16 cellular contexts compared by ENCODE assay signal in the genomic region with DNA sequence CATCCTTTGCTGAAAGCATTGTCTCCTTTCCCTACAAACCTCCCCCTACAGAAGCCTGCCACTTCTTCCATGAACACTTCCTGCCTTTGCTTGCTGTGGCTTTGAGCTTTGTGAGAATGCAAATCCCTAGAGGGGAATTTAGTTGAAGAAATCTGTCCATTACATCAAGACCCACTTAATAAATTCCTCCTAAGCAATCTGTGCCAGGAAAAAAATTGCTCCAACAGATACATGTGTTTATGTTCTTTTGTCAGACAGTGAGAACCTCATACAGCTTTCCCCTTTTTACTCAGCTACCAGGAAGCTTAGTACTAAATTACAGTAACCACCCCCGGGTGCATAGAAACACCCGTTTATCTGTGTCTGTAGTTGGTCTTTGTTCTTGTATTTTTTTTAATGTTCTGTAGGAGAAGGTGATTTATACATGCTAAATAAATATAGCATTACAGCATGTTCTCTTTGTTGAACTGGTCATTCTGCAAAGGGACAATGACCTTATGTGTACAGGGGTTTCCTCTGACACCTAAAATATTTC. TPM values are rescaled to one million over a fixed set of nuclear protein-coding genes. Genes with fewer than 3 reads are reported as not detected.
DNase-seq lines count a peak whose midpoint lies in the region; ATAC-seq and TF ChIP-seq lines count a peak whose summit lies in the region.
"Had no signal": no experiment of that assay in that cellular context is flagged by ENCODE, and none has a peak within 500 bp of the region (broad histone marks: within the 10 kb centered on the region; RNA-seq: fewer than 3 reads in every experiment).

No MANE protein-coding gene starts in this region.

- no peaks in the 10 kb centered on the region for H3K9me3 ChIP-seq in mucosa of descending colon
- no peaks in the 10 kb centered on the region for H3K9me3 ChIP-seq in tibial artery
- no peaks in the 10 kb centered on the region for H3K9me3 ChIP-seq in psoas muscle
- H3K9me3 ChIP-seq: thyroid gland had no signal

- H3K4me3 ChIP-seq in cardiac fibroblast (replicated peaks in 1 of 2; ENCODE audit: low read depth in 2 of 2, low read length in 2 of 2), result no peak overlapping the region
- no peak overlapping the region for H3K4me3 ChIP-seq in mucosa of descending colon
- H3K4me3 ChIP-seq in tibial artery, result no peak overlapping the region
- H3K4me3 ChIP-seq in psoas muscle, result no peak overlapping the region
- H3K4me3 ChIP-seq: lung, thyroid gland had no signal

- H3K4me1 ChIP-seq in mucosa of descending colon (ENCODE audit: low read depth) (no peaks in the 10 kb centered on the region), tibial artery (no peaks in the 10 kb centered on the region), psoas muscle (no peaks in the 10 kb centered on the region)
- H3K4me1 ChIP-seq: thyroid gland had no signal

- TF ChIP-seq CTCF in cardiac fibroblast (IDR thresholded peaks at IDR 0.05; ENCODE audit: low read depth, low read length), result no peak
- no peak for TF ChIP-seq CTCF in mucosa of descending colon (IDR thresholded peaks at IDR 0.05)
- no peak for TF ChIP-seq CTCF in tibial artery (IDR thresholded peaks at IDR 0.05)
- no peak for TF ChIP-seq CTCF in psoas muscle (IDR thresholded peaks at IDR 0.05)

- ATAC-seq in mucosa of descending colon, result peak; percentile 42
- no peak for ATAC-seq in psoas muscle

- H3K27ac ChIP-seq in tibial artery (no peak overlapping the region), psoas muscle (no peak overlapping the region)
- H3K27ac ChIP-seq: KMS-11, parathyroid adenoma, thyroid gland had no signal

- H3K27me3 ChIP-seq in tibial artery (no peaks in the 10 kb centered on the region), psoas muscle (ENCODE audit: insufficient read depth in 3 of 3, low read length in 2 of 3) (no peaks in the 10 kb centered on the region)
- H3K27me3 ChIP-seq: thyroid gland had no signal

- intact Hi-C loops in mucosa of descending colon (cut with DNase I, micrococcal nuclease) (no loop called here), tibial artery (cut with DNase I; ENCODE audit: low total_unique reads) (no loop called here), psoas muscle (cut with DNase I) (no loop called here)

- peak in 2 of 3 experiments; percentile 2 to 47 for DNase-seq in NCI-H1417 (lab: John Stamatoyannopoulos, UW)
- DNase-seq in NCI-H1417 treated with DMSO at 0.1 percent for 48 hours (lab: John Stamatoyannopoulos, UW), result no peak
- DNase-seq in EL, result peak; percentile 37
- DNase-seq in cardiac fibroblast (ENCODE audit: low read depth in 2 of 2), result peak; percentile 72 to 79
- DNase-seq in mucosa of descending colon, result no peak
- DNase-seq in tibial artery, result no peak
- no peak for DNase-seq in psoas muscle
- DNase-seq in NCI-H2227 treated with DMSO at 0.1 percent for 48 hours (lab: John Stamatoyannopoulos, UW), result no peak
- DNase-seq: 8988T; activated CD4-positive, alpha-beta T cell treated with anti-CD3 and anti-CD28 coated beads, Interleukin-2, amount 50 U/mL, for 4 hours; activated naive CD4-positive, alpha-beta T cell; T-helper 2 cell; thyroid gland had no signal

- no peaks in the 10 kb centered on the region for H3K36me3 ChIP-seq in mucosa of descending colon (ENCODE audit: low read depth)
- no peaks in the 10 kb centered on the region for H3K36me3 ChIP-seq in tibial artery
- no peaks in the 10 kb centered on the region for H3K36me3 ChIP-seq in psoas muscle (ENCODE audit: insufficient read depth in 1 of 2, low read depth in 1 of 2)
- H3K36me3 ChIP-seq: thyroid gland had no signal

- 37 to 49% (median 37%) methylated on average over 2 of the region's 2 CpGs for WGBS in psoas muscle, 3 donors

RNA-seq across cellular contexts. Expression of gene SH3TC2, which starts 43.9 kb away (rescaled TPM):
- 1 to 10 TPM; 1.3 to 3.9 (median 2.2) TPM for total RNA-seq in mucosa of descending colon
- 1 to 10 TPM in 2 of 4 donors, under 1 TPM in 2; 0.34 to 1.9 (median 1.0) TPM for total RNA-seq in psoas muscle
- under 1 TPM; 0.18 to 0.60 (median 0.44) TPM for polyA plus RNA-seq in psoas muscle

Comparison
In these comparisons a context has a peak if more than half of its experiments do, and no peak if none do; other contexts are left out.
1. DNase-seq: peak in NCI-H1417 (2 of 3), EL (single experiment) and cardiac fibroblast (2 of 2); none in NCI-H1417 treated with DMSO at 0.1 percent for 48 hours (single experiment), mucosa of descending colon (0 of 3), tibial artery (0 of 2), psoas muscle (0 of 2) and NCI-H2227 treated with DMSO at 0.1 percent for 48 hours (single experiment).